ENCODE assay signal across 8 cellular contexts in genomic region chr14:67358914-67359313, GRCh38. TPM values are rescaled to one million over a fixed set of nuclear protein-coding genes. Genes with fewer than 3 reads are reported as not detected.
DNase-seq lines count a peak whose midpoint lies in the region; ATAC-seq and TF ChIP-seq lines count a peak whose summit lies in the region.

No MANE protein-coding gene starts in this region.

- H3K4me1 Mint-ChIP-seq in activated CD4-positive, alpha-beta T cell treated with anti-CD3 and anti-CD28 coated beads, Interleukin-2, amount 10 ng/mL, durations not matched to agents 7 days and 5 days, result peaks cover 53% of the 10 kb centered on the region

- H2AFZ ChIP-seq in SU-DHL-6 (ENCODE audit: low read depth, low read length, severe bottlenecking), result peak overlapping the region; percentile 62

- H3K9ac ChIP-seq in SU-DHL-6 (ENCODE audit: low read length) (peak overlapping the region; percentile 89), skeletal muscle satellite cell (ENCODE audit: low read depth, low read length) (peak overlapping the region; percentile 92)

- H3K27me3 ChIP-seq in SU-DHL-6 (ENCODE audit: low read length), result no peaks in the 10 kb centered on the region
- no peaks in the 10 kb centered on the region for H3K27me3 ChIP-seq in foreskin keratinocyte
- no peaks in the 10 kb centered on the region for H3K27me3 ChIP-seq in skeletal muscle satellite cell (ENCODE audit: control insufficient read depth, insufficient read depth, low read length)

- H3K4me2 ChIP-seq in SU-DHL-6 (ENCODE audit: low read depth, low read length, poor library complexity, severe bottlenecking), result peak overlapping the region; percentile 83
- H3K4me2 ChIP-seq in skeletal muscle satellite cell (ENCODE audit: low read length), result peak overlapping the region; percentile 91

- POLR2A ChIA-PET in activated CD4-positive, alpha-beta T cell treated with anti-CD3 and anti-CD28 coated beads, Interleukin-2, amount 10 ng/mL, durations not matched to agents 7 days and 5 days (lab: Charles Lee), result no interaction called here

- H3K4me3 ChIP-seq in SU-DHL-6 (ENCODE audit: insufficient read depth, low read length, poor library complexity, severe bottlenecking) (peak overlapping the region; percentile 82), skeletal muscle satellite cell (ENCODE audit: low read length) (peak overlapping the region; percentile 83)

- H3F3A ChIP-seq in SU-DHL-6 (ENCODE audit: insufficient read depth), result no peaks in the 10 kb centered on the region

- CTCF ChIA-PET in activated CD4-positive, alpha-beta T cell treated with anti-CD3 and anti-CD28 coated beads, Interleukin-2, amount 10 ng/mL, durations not matched to agents 7 days and 5 days (lab: Charles Lee), result interaction anchor here (0.9 to 1.1 kb wide), 2 partner anchors 11 to 26 kb away, joined by 4 to 5 read pairs; no protein-coding TSS in a partner anchor

- peaks cover 57% of the 10 kb centered on the region for H3K79me2 ChIP-seq in SU-DHL-6 (ENCODE audit: insufficient read depth, low read length)

- H3K9me3 ChIP-seq in SU-DHL-6 (ENCODE audit: insufficient read depth, low read length) (no peaks in the 10 kb centered on the region), skeletal muscle satellite cell (replicated peaks; ENCODE audit: low read length) (no peaks in the 10 kb centered on the region)

- TF ChIP-seq CTCF in SU-DHL-6 (IDR thresholded peaks at IDR 0.05; ENCODE audit: insufficient read depth, low read length, poor library complexity, severe bottlenecking) (no peak), foreskin keratinocyte (conservative IDR thresholded peaks at IDR 0.05) (no peak)

- peak overlapping the region; percentile 94 for H3K27ac Mint-ChIP-seq in activated CD4-positive, alpha-beta T cell treated with anti-CD3 and anti-CD28 coated beads, Interleukin-2, amount 10 ng/mL, durations not matched to agents 7 days and 5 days

- H3K4me3 Mint-ChIP-seq in activated CD4-positive, alpha-beta T cell treated with anti-CD3 and anti-CD28 coated beads, Interleukin-2, amount 10 ng/mL, durations not matched to agents 7 days and 5 days, result peak overlapping the region; percentile 92

- ATAC-seq in foreskin keratinocyte, result no peak
- no peak for ATAC-seq in HG03097 (IDR thresholded peaks at IDR 0.05; ENCODE audit: low FRiP score, unreplicated experiment)
- ATAC-seq in left lobe of liver, result no peak

- no peaks in the 10 kb centered on the region for H3K27me3 Mint-ChIP-seq in activated CD4-positive, alpha-beta T cell treated with anti-CD3 and anti-CD28 coated beads, Interleukin-2, amount 10 ng/mL, durations not matched to agents 7 days and 5 days

- H4K20me1 ChIP-seq in SU-DHL-6 (ENCODE audit: low read depth, low read length), result peaks cover 17% of the 10 kb centered on the region; the same call in 1 of the 2 replicates

- peaks cover 10% of the 10 kb centered on the region for H3K36me3 Mint-ChIP-seq in activated CD4-positive, alpha-beta T cell treated with anti-CD3 and anti-CD28 coated beads, Interleukin-2, amount 10 ng/mL, durations not matched to agents 7 days and 5 days (ENCODE audit: low read depth)

- H3K27ac ChIP-seq in SU-DHL-6 (ENCODE audit: low read depth, low read length), result no peak overlapping the region
- H3K27ac ChIP-seq in foreskin keratinocyte, result peak overlapping the region; percentile 98

- H3K4me1 ChIP-seq in foreskin keratinocyte, result peaks cover 7% of the 10 kb centered on the region
- peaks cover 36% of the 10 kb centered on the region for H3K4me1 ChIP-seq in skeletal muscle satellite cell (ENCODE audit: control insufficient read depth, insufficient read depth, low read length)

- H3K9me3 Mint-ChIP-seq in activated CD4-positive, alpha-beta T cell treated with anti-CD3 and anti-CD28 coated beads, Interleukin-2, amount 10 ng/mL, durations not matched to agents 7 days and 5 days, result no peaks in the 10 kb centered on the region

- DNase-seq in activated CD4-positive, alpha-beta T cell treated with anti-CD3 and anti-CD28 coated beads, Interleukin-2, amount 10 ng/mL, durations not matched to agents 7 days and 5 days, result no peak
- no peak for DNase-seq in activated CD4-positive, alpha-beta T cell treated with anti-CD3 and anti-CD28 coated beads for 1 hour
- peak; percentile 6 to 30 for DNase-seq in foreskin keratinocyte
- DNase-seq in KG1 (lab: John Stamatoyannopoulos, UW), result no peak
- no peak for DNase-seq in left lobe of liver (ENCODE audit: low spot score)

- H3K9me2 ChIP-seq in SU-DHL-6 (replicated peaks; ENCODE audit: insufficient read depth, low read length), result no peaks in the 10 kb centered on the region

- H3K36me3 ChIP-seq in SU-DHL-6 (ENCODE audit: low read length) (peaks cover 3% of the 10 kb centered on the region; the same call in 1 of the 2 replicates), skeletal muscle satellite cell (ENCODE audit: insufficient read depth, low read length) (peaks cover 7% of the 10 kb centered on the region)

RNA-seq across cellular contexts. Expression of gene ATP6V1D, which starts 0.7 kb away (rescaled TPM):
- total RNA-seq in activated CD4-positive, alpha-beta T cell treated with anti-CD3 and anti-CD28 coated beads, Interleukin-2, amount 10 ng/mL, durations not matched to agents 7 days and 5 days, result 10 to 100 TPM; 43.6 to 48.9 TPM
- total RNA-seq in foreskin keratinocyte (93.4 and 115 TPM in 2 replicates), left lobe of liver (22.3 TPM)
- polyA plus RNA-seq in foreskin keratinocyte, result 70.2 and 77.0 TPM in 2 replicates
- 126 and 139 TPM in 2 replicates for total RNA-seq in skeletal muscle satellite cell (2012; rRNA removed)

RNA-seq across cellular contexts. Expression of gene EIF2S1, which starts 1.2 kb away (rescaled TPM):
- total RNA-seq in activated CD4-positive, alpha-beta T cell treated with anti-CD3 and anti-CD28 coated beads, Interleukin-2, amount 10 ng/mL, durations not matched to agents 7 days and 5 days, result 100 to 1,000 TPM; 114 to 115 TPM
- 200 and 235 TPM in 2 replicates for total RNA-seq in foreskin keratinocyte
- polyA plus RNA-seq in foreskin keratinocyte, result 121 and 144 TPM in 2 replicates
- 259 and 294 TPM in 2 replicates for total RNA-seq in skeletal muscle satellite cell (2012; rRNA removed)
- total RNA-seq in left lobe of liver, result 35.6 TPM

RNA-seq across cellular contexts. Expression of gene PLEK2, which starts 53.1 kb away (rescaled TPM):
- total RNA-seq in activated CD4-positive, alpha-beta T cell treated with anti-CD3 and anti-CD28 coated beads, Interleukin-2, amount 10 ng/mL, durations not matched to agents 7 days and 5 days, result 1 to 10 TPM in 1 of 2 experiments, under 1 TPM in 1; 0.45 to 1.1 TPM
- total RNA-seq in foreskin keratinocyte, result 336 and 531 TPM in 2 replicates
- polyA plus RNA-seq in foreskin keratinocyte, result 333 and 495 TPM in 2 replicates
- 7.0 and 8.6 TPM in 2 replicates for total RNA-seq in skeletal muscle satellite cell (2012; rRNA removed)
- 10.7 TPM for total RNA-seq in left lobe of liver

Comparison
In these comparisons a context has a peak if more than half of its experiments do, and no peak if none do; other contexts are left out.
1. DNase-seq: peak in foreskin keratinocyte (2 of 2); none in activated CD4-positive, alpha-beta T cell treated with anti-CD3 and anti-CD28 coated beads, Interleukin-2, amount 10 ng/mL, durations not matched to agents 7 days and 5 days (single experiment), activated CD4-positive, alpha-beta T cell treated with anti-CD3 and anti-CD28 coated beads for 1 hour (single experiment), KG1 (single experiment) and left lobe of liver (single experiment).
2. RNA of gene PLEK2, which starts 53.1 kb away (total RNA-seq): 336 to 531 TPM in foreskin keratinocyte; 10.7 TPM in left lobe of liver (single experiment) and 0.45 to 1.1 TPM in activated CD4-positive, alpha-beta T cell treated with anti-CD3 and anti-CD28 coated beads, Interleukin-2, amount 10 ng/mL, durations not matched to agents 7 days and 5 days; every median in the first group is over 10 times any median in the second.